Comparison of ENCODE assay signal across 30 cellular contexts in the genomic region with DNA sequence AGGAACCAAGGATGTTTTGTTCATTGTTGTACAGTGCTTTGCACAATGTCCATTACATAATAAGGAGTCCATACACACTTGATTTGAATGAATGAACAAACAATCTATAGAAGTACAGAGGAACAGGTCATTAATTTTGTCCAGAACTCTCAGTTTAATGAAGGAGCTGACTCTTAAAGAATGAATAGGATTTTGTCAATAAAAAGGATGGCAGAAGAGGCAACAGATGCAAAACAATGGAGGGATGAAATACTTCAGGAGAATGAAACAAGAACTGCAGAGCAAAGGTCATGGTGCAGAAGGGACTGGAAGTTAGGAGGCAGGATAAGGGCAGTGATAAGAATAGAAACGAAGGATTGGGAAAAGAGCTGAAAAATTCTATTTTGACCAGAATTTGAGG. TPM values are rescaled to one million over a fixed set of nuclear protein-coding genes. Genes with fewer than 3 reads are reported as not detected.
A peak's percentile ranks its signal among the peaks of the same experiment; 100 is the strongest.
DNase-seq lines count a peak whose midpoint lies in the region; ATAC-seq and TF ChIP-seq lines count a peak whose summit lies in the region.
"Had no signal": no experiment of that assay in that cellular context is flagged by ENCODE, and none has a peak within 500 bp of the region (broad histone marks: within the 10 kb centered on the region; RNA-seq: fewer than 3 reads in every experiment).

No MANE protein-coding gene starts in this region.

- no peak overlapping the region for H3K4me2 ChIP-seq in neuronal stem cell (ENCODE audit: insufficient read depth, low read length, poor library complexity, severe bottlenecking)

- H3K27me3 ChIP-seq in left ventricle myocardium inferior (ENCODE audit: low read depth), result no peaks in the 10 kb centered on the region
- no peaks in the 10 kb centered on the region for H3K27me3 ChIP-seq in neuronal stem cell (ENCODE audit: control insufficient read depth in 3 of 3, insufficient read depth in 3 of 3, low read depth in 1 of 3, low read length in 3 of 3)
- H3K27me3 ChIP-seq: foreskin keratinocyte, right lobe of liver, transverse colon had no signal

- H3K18ac ChIP-seq in neuronal stem cell (ENCODE audit: low read length), result no peak overlapping the region

- DNase-seq in left ventricle myocardium inferior, result no peak
- DNase-seq in left ventricle myocardium superior, result no peak
- DNase-seq in coronary artery (ENCODE audit: low spot score), result no peak
- peak; percentile 6 for DNase-seq in neuronal stem cell (ENCODE audit: low spot score)
- DNase-seq in T-cell, result no peak
- no peak for DNase-seq in activated naive CD4-positive, alpha-beta T cell treated with anti-CD3 and anti-CD28 coated beads for 36 hours
- DNase-seq: activated CD4-positive, alpha-beta T cell treated with anti-CD3 and anti-CD28 coated beads, Interleukin-2, amount 50 U/mL, for 4 hours; activated CD8-positive, alpha-beta memory T cell treated with anti-CD3 and anti-CD28 coated beads, Interleukin-2, amount 50 U/mL, for 48 hours; CD8-positive, alpha-beta T cell; DMS79; foreskin keratinocyte; GF-D8; left colon; midbrain; naive thymus-derived CD8-positive, alpha-beta T cell; NCI-H187; NCI-H69; posterior cingulate gyrus; right lobe of liver; stimulated activated CD4-positive, alpha-beta T cell treated with anti-CD3 and anti-CD28 coated beads, Interleukin-15, amount 100 ng/mL, for 24 hours; transverse colon had no signal

- no peak overlapping the region for H3K14ac ChIP-seq in neuronal stem cell (ENCODE audit: low read length)

- no peak for ATAC-seq in left ventricle myocardium superior
- no peak for ATAC-seq in GM18517 (IDR thresholded peaks at IDR 0.05; ENCODE audit: unreplicated experiment)
- no peak for ATAC-seq in T-cell (replicated peaks in 1 of 4)
- ATAC-seq in HG02610 (IDR thresholded peaks at IDR 0.05; ENCODE audit: unreplicated experiment), result no peak
- ATAC-seq: CD8-positive, alpha-beta T cell; foreskin keratinocyte; left colon; naive thymus-derived CD8-positive, alpha-beta T cell; right lobe of liver; WTC11 had no signal

- H3K23ac ChIP-seq in neuronal stem cell (ENCODE audit: low read depth, low read length, poor library complexity), result no peak overlapping the region

- H3K79me1 ChIP-seq in neuronal stem cell (ENCODE audit: low read depth, low read length), result no peaks in the 10 kb centered on the region

- H3K36me3 ChIP-seq in left ventricle myocardium inferior (no peaks in the 10 kb centered on the region), neuronal stem cell (replicated peaks in 1 of 2; ENCODE audit: control insufficient read depth in 2 of 2, insufficient read depth in 2 of 2, low read length in 2 of 2) (no peaks in the 10 kb centered on the region)
- H3K36me3 ChIP-seq: right lobe of liver, transverse colon had no signal

- CTCF ChIA-PET in T-cell (lab: Charles Lee), result no interaction called here
- CTCF ChIA-PET in activated naive CD4-positive, alpha-beta T cell treated with anti-CD3 and anti-CD28 coated beads for 36 hours (lab: Charles Lee), result interaction anchor here (1.7 kb wide), 1 partner anchor 65 kb away, joined by 4 read pairs; no protein-coding TSS in a partner anchor

- H3K4me1 ChIP-seq in left ventricle myocardium inferior (peaks cover 4% of the 10 kb centered on the region), neuronal stem cell (ENCODE audit: control insufficient read depth in 2 of 2, insufficient read depth in 1 of 2, low read depth in 1 of 2, low read length in 2 of 2) (peaks cover 6 to 14% of the 10 kb centered on the region in 2 donors)
- H3K4me1 ChIP-seq: right lobe of liver had no signal

- H2BK15ac ChIP-seq in neuronal stem cell (ENCODE audit: low read length), result no peak overlapping the region

- H3K4me3 ChIP-seq in left ventricle myocardium inferior (no peak overlapping the region), coronary artery (no peak overlapping the region), neuronal stem cell (ENCODE audit: low read length in 2 of 2) (no peak overlapping the region)
- H3K4me3 ChIP-seq: right lobe of liver, SK-N-MC, transverse colon had no signal

- no peak for TF ChIP-seq CTCF in left ventricle myocardium inferior (IDR thresholded peaks at IDR 0.05; ENCODE audit: borderline replicate concordance)
- TF ChIP-seq CTCF in coronary artery (IDR thresholded peaks at IDR 0.05), result no peak

- peaks cover 0 to 6% of the 10 kb centered on the region in 2 donors for H3K27me3 Mint-ChIP-seq in T-cell
- H3K27me3 Mint-ChIP-seq in activated naive CD4-positive, alpha-beta T cell treated with anti-CD3 and anti-CD28 coated beads for 36 hours (ENCODE audit: low read depth), result no peaks in the 10 kb centered on the region
- H3K27me3 Mint-ChIP-seq: activated naive CD8-positive, alpha-beta T cell; naive thymus-derived CD8-positive, alpha-beta T cell; stimulated activated naive CD8-positive, alpha-beta T cell treated with anti-CD3 and anti-CD28 coated beads, Interleukin-15, Interleukin-2, amounts not matched to agents 100 ng/mL and 50 ng/mL, for 24 hours had no signal

- H3K4ac ChIP-seq in neuronal stem cell (ENCODE audit: low read length), result no peak overlapping the region

- H3K4me1 Mint-ChIP-seq in T-cell, result peaks cover 0 to 6% (median 0%) of the 10 kb centered on the region in 3 donors
- H3K4me1 Mint-ChIP-seq in activated naive CD4-positive, alpha-beta T cell treated with anti-CD3 and anti-CD28 coated beads for 36 hours (ENCODE audit: low read depth), result peaks cover 35% of the 10 kb centered on the region
- H3K4me1 Mint-ChIP-seq: naive thymus-derived CD8-positive, alpha-beta T cell had no signal

- H2BK12ac ChIP-seq in neuronal stem cell (ENCODE audit: low read length), result no peak overlapping the region

- H2BK5ac ChIP-seq in neuronal stem cell (ENCODE audit: low read length), result no peak overlapping the region

- no peak overlapping the region for H2AK5ac ChIP-seq in neuronal stem cell (ENCODE audit: low read depth, low read length)

- H3K9me3 Mint-ChIP-seq in T-cell, result no peaks in the 10 kb centered on the region
- H3K9me3 Mint-ChIP-seq in activated naive CD4-positive, alpha-beta T cell treated with anti-CD3 and anti-CD28 coated beads for 36 hours, result no peaks in the 10 kb centered on the region
- H3K9me3 Mint-ChIP-seq: activated T-helper 2 cell treated with anti-CD3 and anti-CD28 coated beads, Interferon-gamma antibody, Interleukin-2, Interleukin-4, amounts not matched to agents 10 μg/mL and 5 μg/mL and 100 μg/mL, durations not matched to agents 14 hours and 24 hours and 36 hours; CD8-positive, alpha-beta T cell; naive thymus-derived CD8-positive, alpha-beta T cell; stimulated activated naive CD8-positive, alpha-beta T cell treated with anti-CD3 and anti-CD28 coated beads, Interleukin-15, Interleukin-2, amounts not matched to agents 100 ng/mL and 50 ng/mL, for 24 hours; T-helper 2 cell treated with Interferon-gamma antibody and Interleukin-4, amounts not matched to agents 5 μg/mL and 100 μg/mL, for 36 hours; WTC11 had no signal

- POLR2A ChIA-PET in T-cell (lab: Charles Lee), result no interaction called here

- H3K27ac Mint-ChIP-seq in T-cell, result no peak overlapping the region
- H3K27ac Mint-ChIP-seq in activated naive CD4-positive, alpha-beta T cell treated with anti-CD3 and anti-CD28 coated beads for 36 hours, result no peak overlapping the region
- H3K27ac Mint-ChIP-seq: activated naive CD8-positive, alpha-beta T cell; activated T-helper 2 cell treated with anti-CD3 and anti-CD28 coated beads, Interferon-gamma antibody, Interleukin-2, Interleukin-4, amounts not matched to agents 10 μg/mL and 5 μg/mL and 100 μg/mL, durations not matched to agents 14 hours and 24 hours and 36 hours; CD8-positive, alpha-beta T cell; naive thymus-derived CD8-positive, alpha-beta T cell; stimulated activated naive CD8-positive, alpha-beta T cell treated with anti-CD3 and anti-CD28 coated beads, Interleukin-15, Interleukin-2, amounts not matched to agents 100 ng/mL and 50 ng/mL, for 24 hours; T-helper 2 cell treated with Interferon-gamma antibody and Interleukin-4, amounts not matched to agents 5 μg/mL and 100 μg/mL, for 36 hours; WTC11 had no signal

- no peak overlapping the region for H3K9ac ChIP-seq in neuronal stem cell (ENCODE audit: low read depth, low read length, poor library complexity)

- H3K27ac ChIP-seq in left ventricle myocardium inferior (replicated peaks) (peak overlapping the region; percentile 79), coronary artery (peak overlapping the region; percentile 66 to 73), neuronal stem cell (replicated peaks; ENCODE audit: low read length) (peak overlapping the region; percentile 5)
- H3K27ac ChIP-seq: foreskin keratinocyte, right lobe of liver, RWPE1 had no signal

- WGBS in neuronal stem cell (ENCODE audit: extremely low coverage in 2 of 2, insufficient read length in 2 of 2, insufficient replicate concordance in 1 of 2), 2 donors, result no CpG with 5 or more reads among the region's 1 CpG

- H2BK120ac ChIP-seq in neuronal stem cell (ENCODE audit: low read depth, low read length), result no peak overlapping the region

- no peaks in the 10 kb centered on the region for H3K36me3 Mint-ChIP-seq in T-cell
- H3K36me3 Mint-ChIP-seq in activated naive CD4-positive, alpha-beta T cell treated with anti-CD3 and anti-CD28 coated beads for 36 hours (ENCODE audit: low read depth), result no peaks in the 10 kb centered on the region
- H3K36me3 Mint-ChIP-seq: CD8-positive, alpha-beta T cell; WTC11 had no signal

- H4K91ac ChIP-seq in neuronal stem cell (ENCODE audit: low read depth, low read length, poor library complexity), result no peak overlapping the region

- no peak overlapping the region for H3K4me3 Mint-ChIP-seq in T-cell
- no peak overlapping the region for H3K4me3 Mint-ChIP-seq in activated naive CD4-positive, alpha-beta T cell treated with anti-CD3 and anti-CD28 coated beads for 36 hours
- H3K4me3 Mint-ChIP-seq: activated naive CD8-positive, alpha-beta T cell; CD8-positive, alpha-beta T cell; naive thymus-derived CD8-positive, alpha-beta T cell; stimulated activated naive CD8-positive, alpha-beta T cell treated with anti-CD3 and anti-CD28 coated beads, Interleukin-15, Interleukin-2, amounts not matched to agents 100 ng/mL and 50 ng/mL, for 24 hours; T-helper 2 cell treated with Interferon-gamma antibody and Interleukin-4, amounts not matched to agents 5 μg/mL and 100 μg/mL, for 36 hours; WTC11 had no signal

- intact Hi-C loops in left ventricle myocardium inferior (cut with micrococcal nuclease), result no loop called here
- intact Hi-C loops in left ventricle myocardium superior (cut with micrococcal nuclease), result no loop called here
- intact Hi-C loops in activated naive CD4-positive, alpha-beta T cell treated with anti-CD3 and anti-CD28 coated beads for 36 hours (cut with micrococcal nuclease), result no loop called here

- H4K8ac ChIP-seq in neuronal stem cell (ENCODE audit: low read depth, low read length), result no peak overlapping the region

- H3K9me3 ChIP-seq in left ventricle myocardium inferior (replicated peaks), result no peaks in the 10 kb centered on the region
- H3K9me3 ChIP-seq in neuronal stem cell (replicated peaks in 1 of 2; ENCODE audit: control insufficient read depth in 2 of 2, insufficient read depth in 1 of 2, low read depth in 1 of 2, low read length in 2 of 2), result no peaks in the 10 kb centered on the region
- H3K9me3 ChIP-seq: right lobe of liver, transverse colon had no signal

- no peak overlapping the region for H2AFZ ChIP-seq in neuronal stem cell (ENCODE audit: low read length)

RNA-seq across cellular contexts. Expression of gene COL5A2, which starts 28.7 kb away (rescaled TPM):
- total RNA-seq in left ventricle myocardium inferior, result 9.3 TPM
- 8.1 TPM for total RNA-seq in left ventricle myocardium superior
- 29.1 TPM for polyA plus RNA-seq in neuronal stem cell (2013, experiment 1 of 2)
- polyA plus RNA-seq in neuronal stem cell (2013, experiment 2 of 2), result 29.4 TPM
- total RNA-seq in T-cell, result 1 to 10 TPM in 4 of 5 donors, under 1 TPM in 1; 0.40 to 1.9 (median 1.3) TPM
- 1 to 10 TPM; 3.1 to 4.7 TPM for total RNA-seq in activated naive CD4-positive, alpha-beta T cell treated with anti-CD3 and anti-CD28 coated beads for 36 hours

Comparison
In these comparisons a context has a peak if more than half of its experiments do, and no peak if none do; other contexts are left out.
1. H3K27ac ChIP-seq: peak in every context shown above with its lines; median percentile 79 in left ventricle myocardium inferior; 70 in coronary artery; 5 in neuronal stem cell.